ENCODE assay signal across 19 cellular contexts in the genomic region with DNA sequence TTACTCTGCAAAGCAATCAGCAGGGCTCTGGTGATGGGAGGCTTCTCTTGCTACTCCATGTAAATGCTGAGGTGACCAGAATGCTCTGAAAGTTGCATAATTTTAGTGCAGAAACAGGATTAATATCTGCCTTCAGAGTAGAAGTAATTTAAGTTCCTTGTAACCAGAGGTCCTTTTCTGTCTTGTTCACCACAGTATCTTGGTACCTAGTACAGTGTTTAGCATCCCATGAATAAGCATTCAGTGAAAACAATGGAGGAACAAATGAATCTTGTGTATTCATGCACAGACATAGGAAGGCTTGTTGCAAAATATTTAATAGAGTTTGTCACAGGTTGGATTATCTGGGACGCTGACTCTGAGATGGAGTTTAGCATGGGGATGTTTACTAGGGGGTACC.
DNase-seq lines count a peak whose midpoint lies in the region; FAIRE-seq and TF ChIP-seq lines count a peak whose summit lies in the region.
"Had no signal": no experiment of that assay in that cellular context is flagged by ENCODE, and none has a peak within 500 bp of the region (broad histone marks: within the 10 kb centered on the region; RNA-seq: fewer than 3 reads in every experiment).

No MANE protein-coding gene starts in this region.

- peaks cover 57% of the 10 kb centered on the region for H3K36me3 Mint-ChIP-seq in astrocyte (ENCODE audit: low read depth, unreplicated experiment)

- H2AFZ ChIP-seq in astrocyte (ENCODE audit: low read depth, low read length): no peak overlapping the region
- H2AFZ ChIP-seq in smooth muscle cell (ENCODE audit: low read depth): no peak overlapping the region
- H2AFZ ChIP-seq: GM23248 had no signal

- H3K9me3 Mint-ChIP-seq in astrocyte (ENCODE audit: unreplicated experiment): no peaks in the 10 kb centered on the region

- H3K36me3 ChIP-seq in astrocyte (ENCODE audit: insufficient read depth, low read length) (peaks cover 33% of the 10 kb centered on the region), smooth muscle cell (ENCODE audit: low read depth) (peaks cover 12% of the 10 kb centered on the region), A673 (ENCODE audit: insufficient read depth, low read length, poor library complexity, severe bottlenecking) (peaks cover 66% of the 10 kb centered on the region)

- H3K4me3 ChIP-seq in astrocyte (ENCODE audit: insufficient read depth, low read depth, low read length) (no peak overlapping the region), dorsolateral prefrontal cortex (no peak overlapping the region), smooth muscle cell (no peak overlapping the region), A673 (ENCODE audit: low read depth, low read length, poor library complexity, severe bottlenecking) (no peak overlapping the region)
- H3K4me3 ChIP-seq: GM23248, K562 had no signal

- DNase-seq in astrocyte (ENCODE audit: low read depth) (no peak), dorsolateral prefrontal cortex (no peak), smooth muscle cell (lab: John Stamatoyannopoulos, UW; ENCODE audit: unreplicated experiment) (no peak), activated gamma-delta T cell treated with Interleukin-2 at 50 U/mL for 16 hours (no peak), GM19240 (ENCODE audit: insufficient read length, low spot score) (no peak), A673 (ENCODE audit: low spot score) (no peak)
- DNase-seq: AML-193; Caco-2; CD4-positive, alpha-beta T cell; DMS79; GDM1; GM23248; HCEC 1CT; IMR-90 had no signal

- peaks cover 82% of the 10 kb centered on the region for H4K20me1 ChIP-seq in astrocyte (ENCODE audit: insufficient read depth, low read length)
- peaks cover 100% of the 10 kb centered on the region for H4K20me1 ChIP-seq in smooth muscle cell (ENCODE audit: low read depth)

- H3K27ac ChIP-seq in astrocyte (ENCODE audit: low read depth, low read length) (no peak overlapping the region), dorsolateral prefrontal cortex (peak overlapping the region in 50 of 59 donors; percentile 2 to 84 (median 57)), smooth muscle cell (ENCODE audit: low read depth) (peak overlapping the region; percentile 85), A673 (ENCODE audit: low read depth, low read length, poor library complexity, severe bottlenecking) (no peak overlapping the region)
- H3K27ac ChIP-seq: C4-2B, GM23248 had no signal

- H3F3A ChIP-seq in smooth muscle cell (ENCODE audit: low read depth): peaks cover 70% of the 10 kb centered on the region

- no TSS peak for BruUV-seq in A673 (replicated peaks; lab: Mats Ljungman, UMichigan)

- H3K79me2 ChIP-seq in astrocyte (ENCODE audit: insufficient read depth, low read length) (peaks cover 84% of the 10 kb centered on the region), smooth muscle cell (ENCODE audit: low read depth) (peaks cover 99% of the 10 kb centered on the region)

- no peak overlapping the region for H3K27ac Mint-ChIP-seq in astrocyte (ENCODE audit: unreplicated experiment)
- H3K27ac Mint-ChIP-seq: CD4-positive, alpha-beta T cell had no signal

- H3K9me3 ChIP-seq in astrocyte (ENCODE audit: insufficient read depth, low read depth, low read length) (no peaks in the 10 kb centered on the region), smooth muscle cell (replicated peaks; ENCODE audit: low read depth) (no peaks in the 10 kb centered on the region), A673 (ENCODE audit: low read depth, low read length, poor library complexity, severe bottlenecking) (no peaks in the 10 kb centered on the region)
- H3K9me3 ChIP-seq: Caco-2 had no signal

- POLR2A ChIA-PET in A673 (lab: Charles Lee; ENCODE audit: low non-redundant PET): no interaction called here

- intact Hi-C loops in dorsolateral prefrontal cortex (cut with DNase I): no loop called here
- intact Hi-C loops in A673 (cut with micrococcal nuclease; ENCODE audit: unreplicated experiment): no loop called here

- no peak overlapping the region for H3K4me3 Mint-ChIP-seq in astrocyte (ENCODE audit: unreplicated experiment)
- H3K4me3 Mint-ChIP-seq: CD4-positive, alpha-beta T cell had no signal

- peak; percentile 34 for FAIRE-seq in astrocyte (lab: Jason Lieb, UNC)
- FAIRE-seq: A204.1, D721Med, HTR-8/SVneo, K562 had no signal

- CTCF ChIA-PET in A673 (lab: Charles Lee): no interaction called here

- peaks cover 40% of the 10 kb centered on the region for H3K4me1 Mint-ChIP-seq in astrocyte (ENCODE audit: low read depth, unreplicated experiment)

- TF ChIP-seq CTCF in astrocyte (IDR thresholded peaks at IDR 0.05; ENCODE audit: insufficient read depth, low read depth, low read length) (no peak), dorsolateral prefrontal cortex (IDR thresholded peaks at IDR 0.05 in 54 of 56, conservative IDR thresholded peaks at IDR 0.05 in 2 of 56; ENCODE audit: low read depth in 1 of 56, partially characterized antibody in 56 of 56) (no peak), smooth muscle cell (IDR thresholded peaks at IDR 0.05; ENCODE audit: borderline replicate concordance, insufficient read depth, poor library complexity, severe bottlenecking) (no peak), A673 (conservative IDR thresholded peaks at IDR 0.05; ENCODE audit: low read depth, low read length) (no peak)

- H3K9ac ChIP-seq in astrocyte (ENCODE audit: low read length) (no peak overlapping the region), smooth muscle cell (ENCODE audit: low read depth) (no peak overlapping the region)
- H3K9ac ChIP-seq: GM23248 had no signal

- H3K4me2 ChIP-seq in astrocyte (ENCODE audit: low read length): no peak overlapping the region
- no peak overlapping the region for H3K4me2 ChIP-seq in smooth muscle cell

- peaks cover 17% of the 10 kb centered on the region for H3K4me1 ChIP-seq in astrocyte (ENCODE audit: insufficient read depth, low read length)
- H3K4me1 ChIP-seq in smooth muscle cell (ENCODE audit: low read depth): peaks cover 26% of the 10 kb centered on the region
- peaks cover 15% of the 10 kb centered on the region for H3K4me1 ChIP-seq in A673 (ENCODE audit: insufficient read depth, low read length, poor library complexity, severe bottlenecking)
- H3K4me1 ChIP-seq: Caco-2 had no signal

- H3K27me3 Mint-ChIP-seq in astrocyte (ENCODE audit: low read depth, unreplicated experiment): no peaks in the 10 kb centered on the region
- H3K27me3 Mint-ChIP-seq: CD4-positive, alpha-beta T cell had no signal

- H3K27me3 ChIP-seq in astrocyte (ENCODE audit: insufficient read depth, low read length) (no peaks in the 10 kb centered on the region), dorsolateral prefrontal cortex (no peaks in the 10 kb centered on the region), smooth muscle cell (ENCODE audit: low read depth) (no peaks in the 10 kb centered on the region), A673 (replicated peaks; ENCODE audit: insufficient read depth, low read depth, low read length, poor library complexity) (no peaks in the 10 kb centered on the region)

- 96% methylated on average over 1 of the region's 1 CpG for WGBS in smooth muscle cell (ENCODE audit: low lambda C conversion rate)

Comparison
In these comparisons a context has a peak if more than half of its experiments do, and no peak if none do; other contexts are left out.
1. H3K27ac ChIP-seq: peak in dorsolateral prefrontal cortex (50 of 59) and smooth muscle cell (single experiment); none in astrocyte (single experiment) and A673 (single experiment).